In genomic region chr16:78257376-78257728, GRCh38 we compare ENCODE assay signal across 1 cellular context.
TF ChIP-seq lines count a peak whose summit lies in the region.

No MANE protein-coding gene starts in this region.

TF ChIP-seq in GM23338, 12 proteins besides CTCF, POLR2A, EP300 and RAD21 (continued from another document):
- TF ChIP-seq ZNF462 (CRISPR knock-in tag; IDR thresholded peaks at IDR 0.05) (no peak), EZH2phosphoT487 (IDR thresholded peaks at IDR 0.05; ENCODE audit: unreplicated experiment) (no peak), EZH2 (IDR thresholded peaks at IDR 0.05; ENCODE audit: low read depth, unreplicated experiment) (no peak), POLR2AphosphoS5 (IDR thresholded peaks at IDR 0.05; ENCODE audit: low read depth) (no peak), REST (IDR thresholded peaks at IDR 0.05; ENCODE audit: unreplicated experiment) (no peak)
